ENCODE assay signal across 2 cellular contexts in the genomic region with DNA sequence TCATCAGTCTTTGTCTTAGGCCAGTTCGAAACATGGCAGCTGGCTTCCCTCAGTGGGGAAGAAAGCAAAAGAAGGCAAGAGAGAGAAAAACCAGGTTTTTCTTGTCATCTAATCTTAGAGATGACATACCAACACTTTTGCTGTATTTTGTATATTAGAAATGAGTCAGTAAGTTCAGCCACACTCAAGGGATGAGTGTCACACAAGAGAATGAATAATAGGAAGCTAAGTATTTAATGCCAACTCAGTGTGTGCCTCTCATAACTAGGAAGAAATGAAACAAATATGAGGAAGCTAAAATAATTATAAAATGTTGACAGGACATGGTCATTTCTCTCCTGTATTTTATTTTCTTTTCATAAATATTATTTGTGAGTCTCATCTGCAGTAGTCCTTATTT.
TF ChIP-seq lines count a peak whose summit lies in the region.

No MANE protein-coding gene starts in this region.

TF ChIP-seq in GM23338, 12 proteins besides CTCF, POLR2A, EP300 and RAD21 (continued from another document):
- TF ChIP-seq, protein P1, sequence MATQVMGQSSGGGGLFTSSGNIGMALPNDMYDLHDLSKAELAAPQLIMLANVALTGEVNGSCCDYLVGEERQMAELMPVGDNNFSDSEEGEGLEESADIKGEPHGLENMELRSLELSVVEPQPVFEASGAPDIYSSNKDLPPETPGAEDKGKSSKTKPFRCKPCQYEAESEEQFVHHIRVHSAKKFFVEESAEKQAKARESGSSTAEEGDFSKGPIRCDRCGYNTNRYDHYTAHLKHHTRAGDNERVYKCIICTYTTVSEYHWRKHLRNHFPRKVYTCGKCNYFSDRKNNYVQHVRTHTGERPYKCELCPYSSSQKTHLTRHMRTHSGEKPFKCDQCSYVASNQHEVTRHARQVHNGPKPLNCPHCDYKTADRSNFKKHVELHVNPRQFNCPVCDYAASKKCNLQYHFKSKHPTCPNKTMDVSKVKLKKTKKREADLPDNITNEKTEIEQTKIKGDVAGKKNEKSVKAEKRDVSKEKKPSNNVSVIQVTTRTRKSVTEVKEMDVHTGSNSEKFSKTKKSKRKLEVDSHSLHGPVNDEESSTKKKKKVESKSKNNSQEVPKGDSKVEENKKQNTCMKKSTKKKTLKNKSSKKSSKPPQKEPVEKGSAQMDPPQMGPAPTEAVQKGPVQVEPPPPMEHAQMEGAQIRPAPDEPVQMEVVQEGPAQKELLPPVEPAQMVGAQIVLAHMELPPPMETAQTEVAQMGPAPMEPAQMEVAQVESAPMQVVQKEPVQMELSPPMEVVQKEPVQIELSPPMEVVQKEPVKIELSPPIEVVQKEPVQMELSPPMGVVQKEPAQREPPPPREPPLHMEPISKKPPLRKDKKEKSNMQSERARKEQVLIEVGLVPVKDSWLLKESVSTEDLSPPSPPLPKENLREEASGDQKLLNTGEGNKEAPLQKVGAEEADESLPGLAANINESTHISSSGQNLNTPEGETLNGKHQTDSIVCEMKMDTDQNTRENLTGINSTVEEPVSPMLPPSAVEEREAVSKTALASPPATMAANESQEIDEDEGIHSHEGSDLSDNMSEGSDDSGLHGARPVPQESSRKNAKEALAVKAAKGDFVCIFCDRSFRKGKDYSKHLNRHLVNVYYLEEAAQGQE (IDR thresholded peaks at IDR 0.05; ENCODE audit: unreplicated experiment): no peak
- TF ChIP-seq, protein P2, sequence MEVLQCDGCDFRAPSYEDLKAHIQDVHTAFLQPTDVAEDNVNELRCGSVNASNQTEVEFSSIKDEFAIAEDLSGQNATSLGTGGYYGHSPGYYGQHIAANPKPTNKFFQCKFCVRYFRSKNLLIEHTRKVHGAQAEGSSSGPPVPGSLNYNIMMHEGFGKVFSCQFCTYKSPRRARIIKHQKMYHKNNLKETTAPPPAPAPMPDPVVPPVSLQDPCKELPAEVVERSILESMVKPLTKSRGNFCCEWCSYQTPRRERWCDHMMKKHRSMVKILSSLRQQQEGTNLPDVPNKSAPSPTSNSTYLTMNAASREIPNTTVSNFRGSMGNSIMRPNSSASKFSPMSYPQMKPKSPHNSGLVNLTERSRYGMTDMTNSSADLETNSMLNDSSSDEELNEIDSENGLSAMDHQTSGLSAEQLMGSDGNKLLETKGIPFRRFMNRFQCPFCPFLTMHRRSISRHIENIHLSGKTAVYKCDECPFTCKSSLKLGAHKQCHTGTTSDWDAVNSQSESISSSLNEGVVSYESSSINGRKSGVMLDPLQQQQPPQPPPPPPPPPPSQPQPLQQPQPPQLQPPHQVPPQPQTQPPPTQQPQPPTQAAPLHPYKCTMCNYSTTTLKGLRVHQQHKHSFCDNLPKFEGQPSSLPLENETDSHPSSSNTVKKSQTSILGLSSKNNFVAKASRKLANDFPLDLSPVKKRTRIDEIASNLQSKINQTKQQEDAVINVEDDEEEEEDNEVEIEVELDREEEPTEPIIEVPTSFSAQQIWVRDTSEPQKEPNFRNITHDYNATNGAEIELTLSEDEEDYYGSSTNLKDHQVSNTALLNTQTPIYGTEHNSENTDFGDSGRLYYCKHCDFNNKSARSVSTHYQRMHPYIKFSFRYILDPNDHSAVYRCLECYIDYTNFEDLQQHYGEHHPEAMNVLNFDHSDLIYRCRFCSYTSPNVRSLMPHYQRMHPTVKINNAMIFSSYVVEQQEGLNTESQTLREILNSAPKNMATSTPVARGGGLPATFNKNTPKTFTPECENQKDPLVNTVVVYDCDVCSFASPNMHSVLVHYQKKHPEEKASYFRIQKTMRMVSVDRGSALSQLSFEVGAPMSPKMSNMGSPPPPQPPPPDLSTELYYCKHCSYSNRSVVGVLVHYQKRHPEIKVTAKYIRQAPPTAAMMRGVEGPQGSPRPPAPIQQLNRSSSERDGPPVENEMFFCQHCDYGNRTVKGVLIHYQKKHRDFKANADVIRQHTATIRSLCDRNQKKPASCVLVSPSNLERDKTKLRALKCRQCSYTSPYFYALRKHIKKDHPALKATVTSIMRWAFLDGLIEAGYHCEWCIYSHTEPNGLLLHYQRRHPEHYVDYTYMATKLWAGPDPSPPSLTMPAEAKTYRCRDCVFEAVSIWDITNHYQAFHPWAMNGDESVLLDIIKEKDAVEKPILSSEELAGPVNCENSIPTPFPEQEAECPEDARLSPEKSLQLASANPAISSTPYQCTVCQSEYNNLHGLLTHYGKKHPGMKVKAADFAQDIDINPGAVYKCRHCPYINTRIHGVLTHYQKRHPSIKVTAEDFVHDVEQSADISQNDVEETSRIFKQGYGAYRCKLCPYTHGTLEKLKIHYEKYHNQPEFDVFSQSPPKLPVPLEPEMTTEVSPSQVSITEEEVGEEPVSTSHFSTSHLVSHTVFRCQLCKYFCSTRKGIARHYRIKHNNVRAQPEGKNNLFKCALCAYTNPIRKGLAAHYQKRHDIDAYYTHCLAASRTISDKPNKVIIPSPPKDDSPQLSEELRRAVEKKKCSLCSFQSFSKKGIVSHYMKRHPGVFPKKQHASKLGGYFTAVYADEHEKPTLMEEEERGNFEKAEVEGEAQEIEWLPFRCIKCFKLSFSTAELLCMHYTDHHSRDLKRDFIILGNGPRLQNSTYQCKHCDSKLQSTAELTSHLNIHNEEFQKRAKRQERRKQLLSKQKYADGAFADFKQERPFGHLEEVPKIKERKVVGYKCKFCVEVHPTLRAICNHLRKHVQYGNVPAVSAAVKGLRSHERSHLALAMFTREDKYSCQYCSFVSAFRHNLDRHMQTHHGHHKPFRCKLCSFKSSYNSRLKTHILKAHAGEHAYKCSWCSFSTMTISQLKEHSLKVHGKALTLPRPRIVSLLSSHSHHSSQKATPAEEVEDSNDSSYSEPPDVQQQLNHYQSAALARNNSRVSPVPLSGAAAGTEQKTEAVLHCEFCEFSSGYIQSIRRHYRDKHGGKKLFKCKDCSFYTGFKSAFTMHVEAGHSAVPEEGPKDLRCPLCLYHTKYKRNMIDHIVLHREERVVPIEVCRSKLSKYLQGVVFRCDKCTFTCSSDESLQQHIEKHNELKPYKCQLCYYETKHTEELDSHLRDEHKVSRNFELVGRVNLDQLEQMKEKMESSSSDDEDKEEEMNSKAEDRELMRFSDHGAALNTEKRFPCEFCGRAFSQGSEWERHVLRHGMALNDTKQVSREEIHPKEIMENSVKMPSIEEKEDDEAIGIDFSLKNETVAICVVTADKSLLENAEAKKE (CRISPR knock-in tag; IDR thresholded peaks at IDR 0.05): no peak
- no peak for TF ChIP-seq EZH2 (IDR thresholded peaks at IDR 0.05; ENCODE audit: low read depth, unreplicated experiment)

TF ChIP-seq in GM12878, 131 proteins besides CTCF, POLR2A, EP300 and RAD21 (continued from another document):
- TF ChIP-seq, protein P3, sequence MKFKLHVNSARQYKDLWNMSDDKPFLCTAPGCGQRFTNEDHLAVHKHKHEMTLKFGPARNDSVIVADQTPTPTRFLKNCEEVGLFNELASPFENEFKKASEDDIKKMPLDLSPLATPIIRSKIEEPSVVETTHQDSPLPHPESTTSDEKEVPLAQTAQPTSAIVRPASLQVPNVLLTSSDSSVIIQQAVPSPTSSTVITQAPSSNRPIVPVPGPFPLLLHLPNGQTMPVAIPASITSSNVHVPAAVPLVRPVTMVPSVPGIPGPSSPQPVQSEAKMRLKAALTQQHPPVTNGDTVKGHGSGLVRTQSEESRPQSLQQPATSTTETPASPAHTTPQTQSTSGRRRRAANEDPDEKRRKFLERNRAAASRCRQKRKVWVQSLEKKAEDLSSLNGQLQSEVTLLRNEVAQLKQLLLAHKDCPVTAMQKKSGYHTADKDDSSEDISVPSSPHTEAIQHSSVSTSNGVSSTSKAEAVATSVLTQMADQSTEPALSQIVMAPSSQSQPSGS (IDR thresholded peaks at IDR 0.05; ENCODE audit: low read length): no peak
- TF ChIP-seq BHLHE40 (IDR thresholded peaks at IDR 0.05; ENCODE audit: borderline replicate concordance in 1 of 2, low read depth in 2 of 2, low read length in 1 of 2): no peak
- TF ChIP-seq, protein P4, sequence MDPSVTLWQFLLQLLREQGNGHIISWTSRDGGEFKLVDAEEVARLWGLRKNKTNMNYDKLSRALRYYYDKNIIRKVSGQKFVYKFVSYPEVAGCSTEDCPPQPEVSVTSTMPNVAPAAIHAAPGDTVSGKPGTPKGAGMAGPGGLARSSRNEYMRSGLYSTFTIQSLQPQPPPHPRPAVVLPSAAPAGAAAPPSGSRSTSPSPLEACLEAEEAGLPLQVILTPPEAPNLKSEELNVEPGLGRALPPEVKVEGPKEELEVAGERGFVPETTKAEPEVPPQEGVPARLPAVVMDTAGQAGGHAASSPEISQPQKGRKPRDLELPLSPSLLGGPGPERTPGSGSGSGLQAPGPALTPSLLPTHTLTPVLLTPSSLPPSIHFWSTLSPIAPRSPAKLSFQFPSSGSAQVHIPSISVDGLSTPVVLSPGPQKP (IDR thresholded peaks at IDR 0.05; ENCODE audit: low read depth, low read length): no peak
- no peak for TF ChIP-seq POU2F2 (IDR thresholded peaks at IDR 0.05; ENCODE audit: borderline replicate concordance, low read depth, low read length)
- TF ChIP-seq TARDBP (IDR thresholded peaks at IDR 0.05; ENCODE audit: borderline replicate concordance): no peak
- TF ChIP-seq, protein P5, sequence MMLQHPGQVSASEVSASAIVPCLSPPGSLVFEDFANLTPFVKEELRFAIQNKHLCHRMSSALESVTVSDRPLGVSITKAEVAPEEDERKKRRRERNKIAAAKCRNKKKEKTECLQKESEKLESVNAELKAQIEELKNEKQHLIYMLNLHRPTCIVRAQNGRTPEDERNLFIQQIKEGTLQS (IDR thresholded peaks at IDR 0.05; ENCODE audit: borderline replicate concordance, extremely low read depth, low read depth, low read length): no peak
- no peak for TF ChIP-seq ESRRA (IDR thresholded peaks at IDR 0.05; ENCODE audit: low read length)
- TF ChIP-seq, protein P6, sequence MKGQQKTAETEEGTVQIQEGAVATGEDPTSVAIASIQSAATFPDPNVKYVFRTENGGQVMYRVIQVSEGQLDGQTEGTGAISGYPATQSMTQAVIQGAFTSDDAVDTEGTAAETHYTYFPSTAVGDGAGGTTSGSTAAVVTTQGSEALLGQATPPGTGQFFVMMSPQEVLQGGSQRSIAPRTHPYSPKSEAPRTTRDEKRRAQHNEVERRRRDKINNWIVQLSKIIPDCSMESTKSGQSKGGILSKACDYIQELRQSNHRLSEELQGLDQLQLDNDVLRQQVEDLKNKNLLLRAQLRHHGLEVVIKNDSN (IDR thresholded peaks at IDR 0.05; ENCODE audit: borderline replicate concordance, extremely low read length, insufficient read depth, low read depth, low read length): no peak
- TF ChIP-seq HDAC2 (IDR thresholded peaks at IDR 0.05): no peak
- no peak for TF ChIP-seq TCF7 (IDR thresholded peaks at IDR 0.05; ENCODE audit: borderline replicate concordance)
- TF ChIP-seq SMARCA5 (IDR thresholded peaks at IDR 0.05): no peak
